23 cellular contexts compared by ENCODE assay signal in the genomic region with DNA sequence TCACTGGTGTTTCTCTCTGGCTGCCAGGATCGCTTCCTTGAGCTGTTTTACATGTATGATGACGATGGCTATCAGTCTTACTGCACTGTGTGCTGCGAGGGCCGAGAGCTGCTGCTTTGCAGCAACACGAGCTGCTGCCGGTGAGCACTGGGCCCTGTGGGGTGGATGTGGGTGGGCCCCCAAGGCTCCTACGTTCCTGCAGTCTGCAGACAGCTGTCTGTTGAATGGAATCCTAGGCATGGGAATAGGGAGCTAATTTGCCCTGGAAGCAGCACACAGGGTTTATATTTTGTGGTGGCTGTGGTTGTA. TPM values are rescaled to one million over a fixed set of nuclear protein-coding genes. Genes with fewer than 3 reads are reported as not detected.
A peak's percentile ranks its signal among the peaks of the same experiment; 100 is the strongest.
DNase-seq lines count a peak whose midpoint lies in the region; ATAC-seq and TF ChIP-seq lines count a peak whose summit lies in the region.
"Had no signal": no experiment of that assay in that cellular context is flagged by ENCODE, and none has a peak within 500 bp of the region (broad histone marks: within the 10 kb centered on the region; RNA-seq: fewer than 3 reads in every experiment).

No MANE protein-coding gene starts in this region.

- no peak overlapping the region for H3K23ac ChIP-seq in mesenchymal stem cell (ENCODE audit: low read length in 2 of 2)

- no peak overlapping the region for H3K4ac ChIP-seq in mesenchymal stem cell (ENCODE audit: low read depth in 1 of 2, low read length in 2 of 2)

- H3K27ac ChIP-seq in cardiac muscle cell (peak overlapping the region; percentile 22), mesenchymal stem cell (ENCODE audit: low read length, poor library complexity, severe bottlenecking) (no peak overlapping the region), thymus (ENCODE audit: low read depth) (peak overlapping the region; percentile 33), WERI-Rb-1 (no peak overlapping the region)
- H3K27ac ChIP-seq: esophagus muscularis mucosa, suprapubic skin had no signal

- CTCF ChIA-PET in WTC11 (lab: Charles Lee), result interaction anchor here (2.3 kb wide), 1 partner anchor 19 kb away, joined by 7 read pairs; no protein-coding TSS in a partner anchor

- H3K9me3 Mint-ChIP-seq in WTC11, result no peaks in the 10 kb centered on the region
- H3K9me3 Mint-ChIP-seq: activated naive CD4-positive, alpha-beta T cell treated with anti-CD3 and anti-CD28 coated beads, Interleukin-2, amount 50 U/mL, for 72 hours; CD8-positive, alpha-beta memory T cell had no signal

- H3K36me3 ChIP-seq in cardiac muscle cell (peaks cover 14% of the 10 kb centered on the region), mesenchymal stem cell (ENCODE audit: control insufficient read depth in 1 of 2, insufficient read depth in 2 of 2, low read depth in 1 of 2, low read length in 2 of 2) (peaks cover 48 to 87% of the 10 kb centered on the region in 2 experiments), thymus (ENCODE audit: control insufficient read depth, insufficient read depth) (peaks cover 15% of the 10 kb centered on the region), WERI-Rb-1 (peaks cover 7% of the 10 kb centered on the region; the same call in 1 of the 2 replicates)

- TF ChIP-seq CTCF in cardiac muscle cell (IDR thresholded peaks at IDR 0.05; ENCODE audit: low read depth, low read length) (no peak), WTC11 (IDR thresholded peaks at IDR 0.05) (no peak), WERI-Rb-1 (IDR thresholded peaks at IDR 0.05; ENCODE audit: low read depth, low read length) (no peak)

- no peaks in the 10 kb centered on the region for H3K27me3 Mint-ChIP-seq in WTC11 (ENCODE audit: low read depth)
- H3K27me3 Mint-ChIP-seq: CD8-positive, alpha-beta memory T cell had no signal

- H3K18ac ChIP-seq in mesenchymal stem cell (ENCODE audit: low read depth in 1 of 2, low read length in 2 of 2), result no peak overlapping the region

- no peak overlapping the region for H4K8ac ChIP-seq in mesenchymal stem cell (ENCODE audit: low read length)

- no peak overlapping the region for H3K4me2 ChIP-seq in mesenchymal stem cell (ENCODE audit: low read length, poor library complexity, severe bottlenecking)

- H3K79me1 ChIP-seq in mesenchymal stem cell (replicated peaks; ENCODE audit: low read length, poor library complexity, severe bottlenecking), result no peaks in the 10 kb centered on the region

- H2BK12ac ChIP-seq in mesenchymal stem cell (ENCODE audit: low read length in 2 of 2), result no peak overlapping the region

- no peak for DNase-seq in cardiac muscle cell (ENCODE audit: low read depth in 1 of 2, low spot score in 1 of 2)
- DNase-seq in cardiac septum (ENCODE audit: low spot score), result no peak
- DNase-seq in WTC11 (ENCODE audit: low spot score), result no peak
- peak; percentile 52 for DNase-seq in mesenchymal stem cell
- DNase-seq in GM19240 (ENCODE audit: insufficient read length, low spot score), result no peak
- no peak for DNase-seq in WERI-Rb-1
- no peak for DNase-seq in SHP77 (lab: John Stamatoyannopoulos, UW)
- DNase-seq: activated CD8-positive, alpha-beta memory T cell treated with anti-CD3 and anti-CD28 coated beads for 24 hours; CD8-positive, alpha-beta memory T cell; Karpas-422; NCI-H1092; NCI-H2081; NCI-H524 treated with DMSO at 0.1 percent for 48 hours; OCI-M1; SHP77 treated with DMSO at 0.1 percent for 48 hours; stimulated activated CD4-positive, alpha-beta T cell treated with anti-CD3 and anti-CD28 coated beads, Interleukin-12 subunit alpha, Interleukin-12 subunit beta, amount 100 ng/mL, for 4 hours; stimulated activated CD8-positive, alpha-beta memory T cell treated with anti-CD3 and anti-CD28 coated beads, Interleukin-4, amount 100 ng/mL, for 48 hours; T-helper 1 cell had no signal

- H3K4me1 Mint-ChIP-seq in WTC11, result peaks cover 21% of the 10 kb centered on the region

- H3K9ac ChIP-seq in mesenchymal stem cell (ENCODE audit: low read length), result no peak overlapping the region

- peaks cover 98% of the 10 kb centered on the region for H3K36me3 Mint-ChIP-seq in WTC11
- H3K36me3 Mint-ChIP-seq: activated naive CD4-positive, alpha-beta T cell treated with anti-CD3 and anti-CD28 coated beads, Interleukin-2, amount 50 U/mL, for 72 hours; CD8-positive, alpha-beta memory T cell had no signal

- H3K4me3 Mint-ChIP-seq in WTC11, result no peak overlapping the region
- H3K4me3 Mint-ChIP-seq: CD8-positive, alpha-beta memory T cell had no signal

- H2AFZ ChIP-seq in mesenchymal stem cell (ENCODE audit: low read depth, low read length), result no peak overlapping the region

- intact Hi-C loops in cardiac septum (cut with DNase I), result loop anchor here (10.0 kb wide), 1 partner anchor 298 kb away; no protein-coding TSS in a partner anchor

- no peaks in the 10 kb centered on the region for H3K27me3 ChIP-seq in cardiac muscle cell
- no peaks in the 10 kb centered on the region for H3K27me3 ChIP-seq in mesenchymal stem cell (ENCODE audit: control insufficient read depth in 1 of 2, insufficient read depth in 1 of 2, low read length in 2 of 2)
- H3K27me3 ChIP-seq in thymus (ENCODE audit: control insufficient read depth, insufficient read depth), result no peaks in the 10 kb centered on the region
- no peaks in the 10 kb centered on the region for H3K27me3 ChIP-seq in WERI-Rb-1 (ENCODE audit: insufficient read depth, low read depth, severe bottlenecking)
- H3K27me3 ChIP-seq: esophagus muscularis mucosa, suprapubic skin had no signal

- no peak overlapping the region for H2BK15ac ChIP-seq in mesenchymal stem cell (ENCODE audit: low read depth, poor library complexity, severe bottlenecking)

- WGBS in mesenchymal stem cell, result 84% methylated on average over 7 of the region's 7 CpGs
- WGBS in thymus, result 61% methylated on average over 7 of the region's 7 CpGs

- no peak overlapping the region for H3K14ac ChIP-seq in mesenchymal stem cell (ENCODE audit: low read length in 2 of 2)

- no peak overlapping the region for H2AK5ac ChIP-seq in mesenchymal stem cell (ENCODE audit: low read length, severe bottlenecking)

- H2BK120ac ChIP-seq in mesenchymal stem cell (ENCODE audit: low read depth, low read length), result no peak overlapping the region

- POLR2A ChIA-PET in WTC11 (lab: Charles Lee), result no interaction called here

- H3K4me1 ChIP-seq in cardiac muscle cell (ENCODE audit: low read depth), result peaks cover 6% of the 10 kb centered on the region
- peaks cover 5% of the 10 kb centered on the region for H3K4me1 ChIP-seq in mesenchymal stem cell (ENCODE audit: control insufficient read depth, insufficient read depth, low read depth, low read length)
- peaks cover 34% of the 10 kb centered on the region for H3K4me1 ChIP-seq in thymus (ENCODE audit: control insufficient read depth, insufficient read depth, low read length)

- H3K9me3 ChIP-seq in cardiac muscle cell (ENCODE audit: low read depth), result no peaks in the 10 kb centered on the region
- no peaks in the 10 kb centered on the region for H3K9me3 ChIP-seq in mesenchymal stem cell (ENCODE audit: control insufficient read depth, low read length)
- no peaks in the 10 kb centered on the region for H3K9me3 ChIP-seq in thymus (ENCODE audit: control insufficient read depth)
- H3K9me3 ChIP-seq in WERI-Rb-1 (ENCODE audit: severe bottlenecking), result no peaks in the 10 kb centered on the region
- H3K9me3 ChIP-seq: esophagus muscularis mucosa, suprapubic skin had no signal

- no peak for ATAC-seq in WTC11
- ATAC-seq: left lobe of liver had no signal

- H3K27ac Mint-ChIP-seq in WTC11, result peak overlapping the region; percentile 92

- H3K4me3 ChIP-seq in cardiac muscle cell, result no peak overlapping the region
- H3K4me3 ChIP-seq in mesenchymal stem cell (ENCODE audit: insufficient read depth in 1 of 2, low read depth in 1 of 2, low read length in 2 of 2), result no peak overlapping the region
- no peak overlapping the region for H3K4me3 ChIP-seq in thymus (ENCODE audit: low read length)
- no peak overlapping the region for H3K4me3 ChIP-seq in WERI-Rb-1 (ENCODE audit: low read depth, low read length)
- H3K4me3 ChIP-seq: esophagus muscularis mucosa, suprapubic skin had no signal

- H4K91ac ChIP-seq in mesenchymal stem cell (ENCODE audit: low read length), result no peak overlapping the region

- H2BK5ac ChIP-seq in mesenchymal stem cell (ENCODE audit: low read depth, low read length, poor library complexity, severe bottlenecking), result no peak overlapping the region

TF ChIP-seq in WTC11, 78 proteins besides CTCF, POLR2A, EP300 and RAD21 (continues in another document):
- TF ChIP-seq IRF1 (CRISPR knock-in tag; IDR thresholded peaks at IDR 0.05), result no peak
- no peak for TF ChIP-seq ZNF671 (CRISPR knock-in tag; IDR thresholded peaks at IDR 0.05)

RNA-seq across cellular contexts. Expression of gene MAPRE1, which starts 22.6 kb away (rescaled TPM):
- total RNA-seq in cardiac muscle cell (106 and 117 TPM in 2 replicates), cardiac septum (71.7 TPM), WTC11 (2021) (154 to 159 TPM (median 155 TPM) in 3 replicates)
- polyA plus RNA-seq in cardiac muscle cell (103 and 127 TPM in 2 replicates), thymus (55.6 TPM)
- polyA plus RNA-seq in mesenchymal stem cell (2013, experiment 1 of 2), result 75.9 TPM
- 76.3 TPM for polyA plus RNA-seq in mesenchymal stem cell (2013, experiment 2 of 2)

RNA-seq across cellular contexts. Expression of gene DNMT3B, which starts 34.9 kb away (rescaled TPM):
- total RNA-seq in cardiac muscle cell (11.9 and 24.3 TPM in 2 replicates), cardiac septum (0.62 TPM), WTC11 (2021) (638 to 682 TPM (median 641 TPM) in 3 replicates)
- polyA plus RNA-seq in cardiac muscle cell (10.2 and 14.8 TPM in 2 replicates), thymus (1.3 TPM)
- 3.1 TPM for polyA plus RNA-seq in mesenchymal stem cell (2013, experiment 1 of 2)
- polyA plus RNA-seq in mesenchymal stem cell (2013, experiment 2 of 2), result 2.9 TPM

RNA-seq across cellular contexts. Expression of gene COMMD7, which starts 53.8 kb away (rescaled TPM):
- total RNA-seq in cardiac muscle cell, result 36.1 and 51.0 TPM in 2 replicates
- 111 and 156 TPM in 2 replicates for polyA plus RNA-seq in cardiac muscle cell
- 36.5 TPM for total RNA-seq in cardiac septum
- total RNA-seq in WTC11 (2021), result 41.8 to 42.4 TPM (median 42.3 TPM) in 3 replicates
- polyA plus RNA-seq in mesenchymal stem cell (2013, experiment 1 of 2), result 75.5 TPM
- polyA plus RNA-seq in mesenchymal stem cell (2013, experiment 2 of 2), result 79.7 TPM
- 57.6 TPM for polyA plus RNA-seq in thymus

Comparison
In these comparisons a context has a peak if more than half of its experiments do, and no peak if none do; other contexts are left out.
1. H3K27ac ChIP-seq: peak in cardiac muscle cell (single experiment) and thymus (single experiment); none in mesenchymal stem cell (single experiment) and WERI-Rb-1 (single experiment).
2. RNA of gene DNMT3B, which starts 34.9 kb away (total RNA-seq): 638 to 682 TPM in WTC11; 11.9 to 24.3 TPM in cardiac muscle cell and 0.62 TPM in cardiac septum (single experiment); every median in the first group is over 10 times any median in the second.